8 cellular contexts compared by ENCODE assay signal in the genomic region with DNA sequence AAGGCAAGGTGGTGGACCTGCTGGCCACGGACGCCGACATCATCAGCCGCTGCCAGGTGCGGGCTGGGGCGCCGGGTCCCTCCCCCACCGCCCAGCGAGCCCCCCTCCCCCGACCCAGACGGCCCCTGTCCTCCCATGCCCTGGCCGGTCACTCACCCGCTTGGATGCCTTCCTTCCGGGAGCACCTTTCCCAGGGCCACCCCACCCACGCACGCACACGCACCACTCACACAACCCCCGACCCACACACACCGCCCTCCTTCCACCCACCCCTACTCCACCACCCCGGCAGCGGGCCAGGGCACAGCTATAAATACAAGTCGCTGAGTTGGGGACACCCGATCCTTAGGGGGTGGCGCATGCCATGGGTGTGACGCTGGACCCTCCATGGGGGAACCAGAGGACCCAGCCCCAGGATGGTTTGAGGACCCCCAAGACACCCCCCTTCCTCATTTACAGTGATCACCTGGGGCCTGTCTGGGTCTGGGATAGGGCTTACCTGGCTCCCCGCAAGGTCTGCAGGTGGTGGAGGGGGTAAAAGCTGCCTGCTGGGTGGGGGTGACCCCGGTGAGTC. TPM values are rescaled to one million over a fixed set of nuclear protein-coding genes. Genes with fewer than 3 reads are reported as not detected.
DNase-seq lines count a peak whose midpoint lies in the region; ATAC-seq and TF ChIP-seq lines count a peak whose summit lies in the region.

No MANE protein-coding gene starts in this region.

- H3K4ac ChIP-seq in mesendoderm (ENCODE audit: low read depth, low read length): no peak overlapping the region

- H3K4me3 ChIP-seq in GM12864 (ENCODE audit: low read depth, low read length) (peak overlapping the region; percentile 69), mesendoderm (ENCODE audit: low read length) (peak overlapping the region; percentile 37), upper lobe of right lung (peak overlapping the region; percentile 69)

- no peaks in the 10 kb centered on the region for H3K79me1 ChIP-seq in mesendoderm (ENCODE audit: low read length)

- H4K5ac ChIP-seq in mesendoderm (ENCODE audit: low read length): no peak overlapping the region

- H3K4me1 ChIP-seq in mesendoderm (ENCODE audit: control insufficient read depth, low read depth, low read length) (no peaks in the 10 kb centered on the region), upper lobe of right lung (peaks cover 15% of the 10 kb centered on the region)

- WGBS in mesendoderm (ENCODE audit: extremely low coverage, insufficient coverage, low lambda C conversion rate): no CpG with 5 or more reads among the region's 27 CpGs

- H3K23ac ChIP-seq in mesendoderm (ENCODE audit: low read length): no peak overlapping the region

- H2AK5ac ChIP-seq in mesendoderm (ENCODE audit: low read length): no peak overlapping the region

- H3K4me2 ChIP-seq in mesendoderm (ENCODE audit: low read length): peak overlapping the region; percentile 57

- H2BK5ac ChIP-seq in mesendoderm (ENCODE audit: low read length): no peak overlapping the region

- H3K56ac ChIP-seq in mesendoderm (ENCODE audit: low read length): peak overlapping the region; percentile 91

- H3K79me2 ChIP-seq in mesendoderm (ENCODE audit: control insufficient read depth, insufficient read depth, low read length): no peaks in the 10 kb centered on the region

- ATAC-seq in upper lobe of right lung (peak; percentile 36), HG02759 (IDR thresholded peaks at IDR 0.05; ENCODE audit: unreplicated experiment) (no peak), GM21529 (IDR thresholded peaks at IDR 0.05; ENCODE audit: unreplicated experiment) (no peak)

- DNase-seq in GM12864 (ENCODE audit: low read depth) (no peak), RKO (ENCODE audit: low spot score) (peak; percentile 42), chondrocyte (ENCODE audit: low spot score) (no peak), mesendoderm (no peak), upper lobe of right lung (peak; percentile 81), NOMO-1 (lab: John Stamatoyannopoulos, UW; ENCODE audit: unreplicated experiment in 2 of 2) (no peak)

- H3K27ac ChIP-seq in mesendoderm (ENCODE audit: low read depth, low read length) (no peak overlapping the region), upper lobe of right lung (peak overlapping the region; percentile 17)

- no peak overlapping the region for H3K18ac ChIP-seq in mesendoderm (ENCODE audit: low read length)

- no peaks in the 10 kb centered on the region for H3K9me3 Mint-ChIP-seq in chondrocyte (ENCODE audit: low read depth)

- H3K27me3 Mint-ChIP-seq in chondrocyte (ENCODE audit: low read depth): peaks cover 3% of the 10 kb centered on the region

- H2BK15ac ChIP-seq in mesendoderm (replicated peaks; ENCODE audit: low read depth): no peak overlapping the region

- H3K36me3 ChIP-seq in mesendoderm (ENCODE audit: control insufficient read depth, insufficient read depth, low read length) (peaks cover 2% of the 10 kb centered on the region), upper lobe of right lung (no peaks in the 10 kb centered on the region)

- TF ChIP-seq CTCF in GM12864 (IDR thresholded peaks at IDR 0.05; ENCODE audit: low read depth, low read length, missing control alignments): no peak
- no peak for TF ChIP-seq CTCF in chondrocyte (IDR thresholded peaks at IDR 0.05)
- no peak for TF ChIP-seq CTCF in upper lobe of right lung (IDR thresholded peaks at IDR 0.05)

- no peaks in the 10 kb centered on the region for H3K9me3 ChIP-seq in upper lobe of right lung

- H3K4me1 Mint-ChIP-seq in chondrocyte (ENCODE audit: low read depth): peaks cover 25% of the 10 kb centered on the region

- no peak overlapping the region for H4K8ac ChIP-seq in mesendoderm (ENCODE audit: low read depth, low read length)

- H3K9ac ChIP-seq in mesendoderm (ENCODE audit: low read length): peak overlapping the region; percentile 83

- no peak overlapping the region for H2BK120ac ChIP-seq in mesendoderm (ENCODE audit: low read depth, low read length)

- intact Hi-C loops in upper lobe of right lung (cut with DNase I): no loop called here

- H3K27ac Mint-ChIP-seq in chondrocyte (ENCODE audit: unreplicated experiment): no peak overlapping the region

- H3K36me3 Mint-ChIP-seq in chondrocyte (ENCODE audit: low read depth): peaks cover 6% of the 10 kb centered on the region

- H3K27me3 ChIP-seq in mesendoderm (ENCODE audit: insufficient read depth, low read length, poor library complexity) (no peaks in the 10 kb centered on the region), upper lobe of right lung (no peaks in the 10 kb centered on the region)

- peak overlapping the region; percentile 40 for H3K4me3 Mint-ChIP-seq in chondrocyte (ENCODE audit: unreplicated experiment)

RNA-seq across cellular contexts. Expression of gene ADSS1, which starts 0.5 kb away (rescaled TPM):
- total RNA-seq in chondrocyte: 7.1 to 9.9 TPM (median 7.9 TPM) in 3 replicates
- 2.0 TPM for polyA plus RNA-seq in mesendoderm (2013, experiment 1 of 2)
- 2.1 TPM for polyA plus RNA-seq in mesendoderm (2013, experiment 2 of 2)
- total RNA-seq in upper lobe of right lung: 5.5 TPM

RNA-seq across cellular contexts. Expression of gene SIVA1, which starts 28.5 kb away (rescaled TPM):
- total RNA-seq in chondrocyte: 47.0 to 54.9 TPM (median 47.4 TPM) in 3 replicates
- polyA plus RNA-seq in mesendoderm (2013, experiment 1 of 2): 151 TPM
- polyA plus RNA-seq in mesendoderm (2013, experiment 2 of 2): 147 TPM
- total RNA-seq in upper lobe of right lung: 66.1 TPM

RNA-seq across cellular contexts. Expression of gene INF2, which starts 35.1 kb away (rescaled TPM):
- 117 to 152 TPM (median 121 TPM) in 3 replicates for total RNA-seq in chondrocyte
- 34.4 TPM for polyA plus RNA-seq in mesendoderm (2013, experiment 1 of 2)
- polyA plus RNA-seq in mesendoderm (2013, experiment 2 of 2): 34.6 TPM
- total RNA-seq in upper lobe of right lung: 117 TPM

Comparison
In these comparisons a context has a peak if more than half of its experiments do, and no peak if none do; other contexts are left out.
1. DNase-seq: peak in RKO (single experiment) and upper lobe of right lung (single experiment); none in GM12864 (single experiment), chondrocyte (single experiment), mesendoderm (single experiment) and NOMO-1 (0 of 2).
2. Peak in every context shown above with its lines, with median percentiles within 50 percentile points of each other: H3K4me3 ChIP-seq.